21 cellular contexts compared by ENCODE assay signal in the genomic region with DNA sequence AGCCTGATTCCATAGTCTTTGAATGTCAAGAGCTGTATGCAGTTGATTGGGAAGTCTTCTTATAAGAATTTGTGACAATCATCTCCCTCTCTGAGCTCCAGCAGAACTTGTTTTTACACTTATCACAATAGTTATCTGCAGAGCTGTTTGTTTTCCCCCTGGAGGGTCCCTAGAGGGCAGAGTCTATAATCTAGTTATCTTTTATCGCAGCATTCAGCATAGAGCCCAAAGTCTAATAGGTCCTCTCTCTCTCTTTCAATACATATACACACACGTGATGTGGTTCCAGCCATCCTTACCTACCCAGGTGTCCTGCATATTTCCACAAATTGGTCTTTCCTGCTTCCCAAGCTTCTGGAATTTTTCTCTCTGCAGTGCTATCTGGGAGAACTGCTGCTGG.
"Had no signal": no experiment of that assay in that cellular context is flagged by ENCODE, and none has a peak within 500 bp of the region (broad histone marks: within the 10 kb centered on the region; RNA-seq: fewer than 3 reads in every experiment).

No MANE protein-coding gene starts in this region.

- H3K9me3 ChIP-seq: esophagus muscularis mucosa, gastroesophageal sphincter, heart left ventricle, left lung, lower lobe of right lung had no signal

- H3K4me3 ChIP-seq: esophagus muscularis mucosa, gastroesophageal sphincter, heart left ventricle, left lung, lower lobe of right lung had no signal

- H3K4me1 Mint-ChIP-seq: naive thymus-derived CD4-positive, alpha-beta T cell; natural killer cell had no signal

- FAIRE-seq: colon, endothelial cell of umbilical vein, frontal cortex, islet of Langerhans, keratinocyte had no signal

- H3K27ac Mint-ChIP-seq: dendritic cell treated with granulocyte-macrophage colony-stimulating factor and Interleukin-4, amounts not matched to agents 40 ng/mL and 50 ng/mL, for 4 days; naive thymus-derived CD4-positive, alpha-beta T cell; natural killer cell had no signal

- H3K4me3 Mint-ChIP-seq: dendritic cell treated with granulocyte-macrophage colony-stimulating factor and Interleukin-4, amounts not matched to agents 40 ng/mL and 50 ng/mL, for 4 days; naive thymus-derived CD4-positive, alpha-beta T cell; natural killer cell had no signal

- H3K9me3 Mint-ChIP-seq: dendritic cell treated with granulocyte-macrophage colony-stimulating factor and Interleukin-4, amounts not matched to agents 40 ng/mL and 50 ng/mL, for 4 days; naive thymus-derived CD4-positive, alpha-beta T cell; natural killer cell had no signal

- H3K36me3 Mint-ChIP-seq: naive thymus-derived CD4-positive, alpha-beta T cell; natural killer cell had no signal

- H3K27me3 Mint-ChIP-seq: dendritic cell treated with granulocyte-macrophage colony-stimulating factor and Interleukin-4, amounts not matched to agents 40 ng/mL and 50 ng/mL, for 4 days had no signal

- H3K4me1 ChIP-seq: esophagus muscularis mucosa, gastroesophageal sphincter, heart left ventricle, left lung, lower lobe of right lung had no signal

- H3K27ac ChIP-seq: esophagus muscularis mucosa, foreskin keratinocyte, gastroesophageal sphincter, heart left ventricle, left lung, lower lobe of right lung had no signal

- H3K27me3 ChIP-seq: left lung had no signal

- H3K36me3 ChIP-seq: esophagus muscularis mucosa, gastroesophageal sphincter, heart left ventricle, left lung, lower lobe of right lung had no signal

- DNase-seq: cortex of kidney; effector memory CD4-positive, alpha-beta T cell; foreskin keratinocyte; heart left ventricle; hippocampal formation; left cardiac atrium; left lung; left ventricle myocardium superior; lower lobe of right lung; mesenchymal stem cell; midbrain; naive thymus-derived CD4-positive, alpha-beta T cell; natural killer cell had no signal
